Comparison of ENCODE assay signal across 8 cellular contexts in the genomic region with DNA sequence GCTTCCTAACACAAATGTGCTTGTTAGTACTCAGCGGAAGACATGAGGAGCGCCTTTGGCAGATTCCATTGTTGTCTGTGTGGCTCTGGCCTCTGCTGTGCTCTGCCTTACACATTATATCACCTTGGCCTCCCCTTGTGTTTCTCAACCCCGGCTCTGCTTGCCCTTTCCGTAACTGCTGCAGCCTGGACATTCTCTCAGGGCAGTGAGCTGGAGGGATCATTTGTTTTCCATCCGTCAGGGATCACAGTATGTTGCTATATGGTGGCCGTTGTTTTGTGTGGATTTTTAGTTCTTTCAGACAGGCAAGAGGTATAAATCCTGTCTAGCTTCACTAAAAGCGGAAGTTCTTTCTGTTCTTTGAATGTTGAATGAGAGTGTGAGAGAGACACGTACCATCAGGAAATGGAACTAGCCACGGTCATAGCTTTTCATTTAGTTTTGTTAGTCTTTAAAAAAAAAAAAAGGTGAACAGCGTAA.
DNase-seq lines count a peak whose midpoint lies in the region; ATAC-seq and TF ChIP-seq lines count a peak whose summit lies in the region.

No MANE protein-coding gene starts in this region.

- H2AFZ ChIP-seq in Loucy (ENCODE audit: low read length): no peak overlapping the region

- intact Hi-C loops in left ventricle myocardium inferior (cut with micrococcal nuclease): no loop called here

- H3K4me3 ChIP-seq in Loucy (ENCODE audit: low read length, poor library complexity, severe bottlenecking): no peak overlapping the region
- no peak overlapping the region for H3K4me3 ChIP-seq in left ventricle myocardium inferior

- peak overlapping the region; percentile 15 for H3K4me2 ChIP-seq in Loucy (ENCODE audit: low read depth, low read length, poor library complexity, severe bottlenecking)

- H3K27me3 ChIP-seq in Loucy (ENCODE audit: insufficient read depth, low read length, poor library complexity, severe bottlenecking) (no peaks in the 10 kb centered on the region), left ventricle myocardium inferior (ENCODE audit: low read depth) (no peaks in the 10 kb centered on the region)

- no peak overlapping the region for H3K9ac ChIP-seq in Loucy (ENCODE audit: low read depth, low read length, poor library complexity, severe bottlenecking)

- ATAC-seq in GM21526 (IDR thresholded peaks at IDR 0.05; ENCODE audit: low FRiP score, unreplicated experiment) (peak; percentile 80), omental fat pad (ENCODE audit: low FRiP score) (no peak)

- H3F3A ChIP-seq in Loucy (ENCODE audit: low read depth): peaks cover 6% of the 10 kb centered on the region; the same call in 1 of the 2 replicates

- H3K4me1 ChIP-seq in Loucy (ENCODE audit: insufficient read depth, low read length, poor library complexity, severe bottlenecking) (peaks cover 67% of the 10 kb centered on the region), left ventricle myocardium inferior (peaks cover 47% of the 10 kb centered on the region)

- H3K27ac ChIP-seq in left ventricle myocardium inferior (replicated peaks): peak overlapping the region; percentile 71

- peaks cover 10% of the 10 kb centered on the region for H3K9me3 ChIP-seq in Loucy (ENCODE audit: insufficient read depth, low read depth, low read length)
- peaks cover 26% of the 10 kb centered on the region for H3K9me3 ChIP-seq in left ventricle myocardium inferior (replicated peaks)

- TF ChIP-seq CTCF in GM10266 (IDR thresholded peaks at IDR 0.05; ENCODE audit: control insufficient read depth, insufficient read depth, low read depth, missing control alignments): no peak
- no peak for TF ChIP-seq CTCF in Loucy (conservative IDR thresholded peaks at IDR 0.05; ENCODE audit: low read length)
- no peak for TF ChIP-seq CTCF in left ventricle myocardium inferior (IDR thresholded peaks at IDR 0.05; ENCODE audit: borderline replicate concordance)
- no peak for TF ChIP-seq CTCF in omental fat pad (IDR thresholded peaks at IDR 0.05)

- peaks cover 96% of the 10 kb centered on the region for H3K79me2 ChIP-seq in Loucy (ENCODE audit: insufficient read depth, low read length)

- H3K9me2 ChIP-seq in Loucy (replicated peaks; ENCODE audit: low read depth, low read length): no peaks in the 10 kb centered on the region

- peaks cover 67% of the 10 kb centered on the region for H3K36me3 ChIP-seq in Loucy (ENCODE audit: insufficient read depth, low read length)
- peaks cover 18% of the 10 kb centered on the region for H3K36me3 ChIP-seq in left ventricle myocardium inferior

- DNase-seq in GM10266 (ENCODE audit: extremely low spot score) (peak; percentile 61), left ventricle myocardium inferior (no peak), NCI-H1694 (lab: John Stamatoyannopoulos, UW) (no peak), epidermal melanocyte (ENCODE audit: insufficient read length, low spot score) (no peak), omental fat pad (ENCODE audit: low spot score) (no peak)
- DNase-seq in NK-92 treated with Interleukin-12 subunit alpha and Interleukin-12 subunit beta, amount 100 ng/mL, for 24 hours (lab: John Stamatoyannopoulos, UW): no peak

- H4K20me1 ChIP-seq in Loucy (ENCODE audit: insufficient read depth, low read length, poor library complexity, severe bottlenecking): peaks cover 93% of the 10 kb centered on the region
